In genomic region chr9:8429157-8429556, GRCh38 we compare ENCODE assay signal across 16 cellular contexts.
DNase-seq lines count a peak whose midpoint lies in the region; ATAC-seq and TF ChIP-seq lines count a peak whose summit lies in the region.
"Had no signal": no experiment of that assay in that cellular context is flagged by ENCODE, and none has a peak within 500 bp of the region (broad histone marks: within the 10 kb centered on the region; RNA-seq: fewer than 3 reads in every experiment).

No MANE protein-coding gene starts in this region.

- H3K4me3 Mint-ChIP-seq in activated T-cell treated with anti-CD3 and anti-CD28 coated beads, Interleukin-2, amount 50 U/mL, for 24 hours: no peak overlapping the region
- H3K4me3 Mint-ChIP-seq in activated naive CD8-positive, alpha-beta T cell treated with anti-CD3 and anti-CD28 coated beads, Interleukin-2, amount 10 ng/mL, durations not matched to agents 7 days and 5 days: peak overlapping the region; percentile 48
- H3K4me3 Mint-ChIP-seq: B cell had no signal

- H3K27ac Mint-ChIP-seq in activated T-cell treated with anti-CD3 and anti-CD28 coated beads, Interleukin-2, amount 50 U/mL, for 24 hours: peak overlapping the region; percentile 71
- peak overlapping the region; percentile 74 for H3K27ac Mint-ChIP-seq in activated naive CD8-positive, alpha-beta T cell treated with anti-CD3 and anti-CD28 coated beads, Interleukin-2, amount 10 ng/mL, durations not matched to agents 7 days and 5 days
- H3K27ac Mint-ChIP-seq: B cell, IgD-negative memory B cell had no signal

- H3K27ac ChIP-seq in RWPE1: no peak overlapping the region
- H3K27ac ChIP-seq: Peyer's patch had no signal

- ATAC-seq in HG03196 (IDR thresholded peaks at IDR 0.05; ENCODE audit: unreplicated experiment) (peak; percentile 41), GM21526 (IDR thresholded peaks at IDR 0.05; ENCODE audit: low FRiP score, unreplicated experiment) (no peak)
- peak; percentile 13 for ATAC-seq in activated naive CD8-positive, alpha-beta T cell treated with anti-CD3 and anti-CD28 coated beads, Interleukin-2, amount 10 ng/mL, durations not matched to agents 7 days and 5 days (ENCODE audit: low read depth)

- peaks cover 43% of the 10 kb centered on the region for H3K4me1 Mint-ChIP-seq in activated T-cell treated with anti-CD3 and anti-CD28 coated beads, Interleukin-2, amount 50 U/mL, for 24 hours (ENCODE audit: low read depth)
- H3K4me1 Mint-ChIP-seq in activated naive CD8-positive, alpha-beta T cell treated with anti-CD3 and anti-CD28 coated beads, Interleukin-2, amount 10 ng/mL, durations not matched to agents 7 days and 5 days: peaks cover 35% of the 10 kb centered on the region

- POLR2A ChIA-PET in activated naive CD8-positive, alpha-beta T cell treated with anti-CD3 and anti-CD28 coated beads, Interleukin-2, amount 10 ng/mL, durations not matched to agents 7 days and 5 days (lab: Charles Lee): interaction anchor here (1.6 kb wide), 1 partner anchor 452 kb away, joined by 4 read pairs; no protein-coding TSS in a partner anchor
- POLR2A ChIA-PET in RWPE1 (lab: Yijun Ruan, JAX; ENCODE audit: low non-redundant PET): no interaction called here

- TF ChIP-seq CTCF in RWPE1 (conservative IDR thresholded peaks at IDR 0.05; ENCODE audit: low read depth): no peak

- no peaks in the 10 kb centered on the region for H3K36me3 Mint-ChIP-seq in activated T-cell treated with anti-CD3 and anti-CD28 coated beads, Interleukin-2, amount 50 U/mL, for 24 hours (ENCODE audit: low read depth)
- H3K36me3 Mint-ChIP-seq in activated naive CD8-positive, alpha-beta T cell treated with anti-CD3 and anti-CD28 coated beads, Interleukin-2, amount 10 ng/mL, durations not matched to agents 7 days and 5 days: peaks cover 7% of the 10 kb centered on the region
- H3K36me3 Mint-ChIP-seq: CD8-positive, alpha-beta memory T cell; IgD-negative memory B cell had no signal

- no peak for DNase-seq in activated T-cell treated with anti-CD3 and anti-CD28 coated beads, Interleukin-2, amount 50 U/mL, for 24 hours
- no peak for DNase-seq in activated T-cell treated with anti-CD3 and anti-CD28 coated beads, Interleukin-2, amount 50 U/mL, for 1 hour
- DNase-seq in activated naive CD8-positive, alpha-beta T cell treated with anti-CD3 and anti-CD28 coated beads, Interleukin-2, amount 10 ng/mL, durations not matched to agents 7 days and 5 days: no peak
- DNase-seq in RWPE1 (ENCODE audit: low spot score) (no peak), H4 (ENCODE audit: low spot score) (no peak)
- DNase-seq: CD8-positive, alpha-beta memory T cell; NCI-H1417 treated with DMSO at 0.1 percent for 48 hours; NCI-H2029 treated with DMSO at 0.1 percent for 48 hours; NCI-H510A; NCI-H82; Peyer's patch; SHP77 treated with DMSO at 0.1 percent for 48 hours had no signal

- CTCF ChIA-PET in RWPE1 (lab: Yijun Ruan, JAX): no interaction called here

- no peaks in the 10 kb centered on the region for H3K27me3 Mint-ChIP-seq in activated T-cell treated with anti-CD3 and anti-CD28 coated beads, Interleukin-2, amount 50 U/mL, for 24 hours
- H3K27me3 Mint-ChIP-seq in activated naive CD8-positive, alpha-beta T cell treated with anti-CD3 and anti-CD28 coated beads, Interleukin-2, amount 10 ng/mL, durations not matched to agents 7 days and 5 days: no peaks in the 10 kb centered on the region
- H3K27me3 Mint-ChIP-seq: B cell, IgD-negative memory B cell had no signal

- no peaks in the 10 kb centered on the region for H3K9me3 Mint-ChIP-seq in activated T-cell treated with anti-CD3 and anti-CD28 coated beads, Interleukin-2, amount 50 U/mL, for 24 hours
- peaks cover 5% of the 10 kb centered on the region for H3K9me3 Mint-ChIP-seq in activated naive CD8-positive, alpha-beta T cell treated with anti-CD3 and anti-CD28 coated beads, Interleukin-2, amount 10 ng/mL, durations not matched to agents 7 days and 5 days
- H3K9me3 Mint-ChIP-seq: CD8-positive, alpha-beta memory T cell; IgD-negative memory B cell had no signal
